ENCODE assay signal across 10 cellular contexts in genomic region chr1:27660300-27660837, GRCh38. TPM values are rescaled to one million over a fixed set of nuclear protein-coding genes. Genes with fewer than 3 reads are reported as not detected.
A peak's percentile ranks its signal among the peaks of the same experiment; 100 is the strongest.
DNase-seq lines count a peak whose midpoint lies in the region; ATAC-seq and TF ChIP-seq lines count a peak whose summit lies in the region.
"Had no signal": no experiment of that assay in that cellular context is flagged by ENCODE, and none has a peak within 500 bp of the region (broad histone marks: within the 10 kb centered on the region; RNA-seq: fewer than 3 reads in every experiment).

No MANE protein-coding gene starts in this region.

- peak overlapping the region; percentile 33 to 97 (median 92) for H3K27ac ChIP-seq in stomach
- H3K27ac ChIP-seq: 22Rv1 had no signal

- H3K4me3 ChIP-seq in iPS-15b (ENCODE audit: low read depth, low read length) (peak overlapping the region; percentile 14), stomach (peak overlapping the region; percentile 50 to 73 (median 66))

- TF ChIP-seq POLR2A in stomach (IDR thresholded peaks at IDR 0.05) = no peak

- TF ChIP-seq CTCF in activated CD8-positive, alpha-beta T cell treated with anti-CD3 and anti-CD28 coated beads for 36 hours (IDR thresholded peaks at IDR 0.05) = no peak
- no peak for TF ChIP-seq CTCF in stomach (IDR thresholded peaks at IDR 0.05)

- no peaks in the 10 kb centered on the region for H3K9me3 Mint-ChIP-seq in activated CD8-positive, alpha-beta T cell treated with anti-CD3 and anti-CD28 coated beads for 36 hours

- H3K9ac ChIP-seq in iPS-15b (ENCODE audit: low read depth, low read length) = no peak overlapping the region

- peaks cover 20% of the 10 kb centered on the region for H3K4me1 ChIP-seq in iPS-15b (ENCODE audit: control insufficient read depth, insufficient read depth, low read length)
- peaks cover 11 to 41% (median 32%) of the 10 kb centered on the region in 4 donors for H3K4me1 ChIP-seq in stomach

- peaks cover 6% of the 10 kb centered on the region for H3K27me3 ChIP-seq in iPS-15b (ENCODE audit: control insufficient read depth, insufficient read depth, low read length)
- H3K27me3 ChIP-seq in stomach = no peaks in the 10 kb centered on the region

- DNase-seq in DMS53 (lab: John Stamatoyannopoulos, UW) = peak; percentile 66
- DNase-seq in DMS53 treated with DMSO at 0.1 percent for 48 hours (lab: John Stamatoyannopoulos, UW; ENCODE audit: unreplicated experiment) = no peak
- peak; percentile 31 for DNase-seq in activated CD8-positive, alpha-beta T cell treated with anti-CD3 and anti-CD28 coated beads for 36 hours
- no peak for DNase-seq in stomach
- no peak for DNase-seq in HUDEP-2 (lab: John Stamatoyannopoulos, UW; ENCODE audit: unreplicated experiment in 76 of 76)
- no peak for DNase-seq in activated effector memory CD4-positive, alpha-beta T cell treated with Interleukin-2 at 50 U/mL for 16 hours
- no peak for DNase-seq in amniotic stem cell (lab: John Stamatoyannopoulos, UW)

- H3K36me3 Mint-ChIP-seq in activated CD8-positive, alpha-beta T cell treated with anti-CD3 and anti-CD28 coated beads for 36 hours (ENCODE audit: low read depth) = no peaks in the 10 kb centered on the region

- CTCF ChIA-PET in activated CD8-positive, alpha-beta T cell treated with anti-CD3 and anti-CD28 coated beads for 36 hours (lab: Charles Lee) = interaction anchor here (1.0 to 12.9 kb wide), 6 partner anchors 9 to 104 kb away, joined by 3 to 533 read pairs (median 13); partner anchors contain the start of genes AHDC1 and IFI6

- H3K9me3 ChIP-seq in iPS-15b (ENCODE audit: control insufficient read depth, insufficient read depth, low read length) (no peaks in the 10 kb centered on the region), stomach (no peaks in the 10 kb centered on the region)

- POLR2A ChIA-PET in activated CD8-positive, alpha-beta T cell treated with anti-CD3 and anti-CD28 coated beads for 36 hours (lab: Charles Lee) = interaction anchor here (1.0 to 6.9 kb wide), 6 partner anchors 9 to 137 kb away, joined by 3 to 98 read pairs (median 6); no protein-coding TSS in a partner anchor

- peak overlapping the region; percentile 70 for H3K4me3 Mint-ChIP-seq in activated CD8-positive, alpha-beta T cell treated with anti-CD3 and anti-CD28 coated beads for 36 hours

- no peaks in the 10 kb centered on the region for H3K27me3 Mint-ChIP-seq in activated CD8-positive, alpha-beta T cell treated with anti-CD3 and anti-CD28 coated beads for 36 hours

- H3K27ac Mint-ChIP-seq in activated CD8-positive, alpha-beta T cell treated with anti-CD3 and anti-CD28 coated beads for 36 hours = peak overlapping the region; percentile 92

- TF ChIP-seq EP300 in stomach (IDR thresholded peaks at IDR 0.05) = no peak

- H3K4me1 Mint-ChIP-seq in activated CD8-positive, alpha-beta T cell treated with anti-CD3 and anti-CD28 coated beads for 36 hours (ENCODE audit: low read depth) = peaks cover 45% of the 10 kb centered on the region

- WGBS in stomach, 5 donors = 55 to 64% (median 59%) methylated on average over 10 of the region's 10 CpGs

- H3K36me3 ChIP-seq in iPS-15b (ENCODE audit: control insufficient read depth, insufficient read depth, low read length) (no peaks in the 10 kb centered on the region), stomach (peaks cover 0 to 3% (median 0%) of the 10 kb centered on the region in 4 donors)

- intact Hi-C loops in activated CD8-positive, alpha-beta T cell treated with anti-CD3 and anti-CD28 coated beads for 36 hours (cut with micrococcal nuclease) = loop anchor here (10.0 kb wide), 2 partner anchors 136 to 266 kb away; partner anchors contain the start of gene GPR3
- intact Hi-C loops in stomach (cut with DNase I; ENCODE audit: low total_unique reads) = loop anchor here (5.0 to 10.0 kb wide), 2 partner anchors 43 to 64 kb away; partner anchors contain the start of gene FAM76A

- no peak for ATAC-seq in activated CD8-positive, alpha-beta T cell treated with anti-CD3 and anti-CD28 coated beads for 36 hours

RNA-seq across cellular contexts. Expression of gene IFI6, which starts 11.6 kb away (rescaled TPM):
- total RNA-seq in activated CD8-positive, alpha-beta T cell treated with anti-CD3 and anti-CD28 coated beads for 36 hours = 10 to 100 TPM; 31.6 to 32.1 TPM
- 10 to 100 TPM in 3 of 5 donors, 1 to 10 TPM in 1, not detected in 1; 6.1 to 65.2 (median 34.3) TPM for total RNA-seq in stomach
- 10 to 100 TPM; 13.4 to 95.2 (median 40.0) TPM for polyA plus RNA-seq in stomach

RNA-seq across cellular contexts. Expression of gene FGR, which starts 25.4 kb away (rescaled TPM):
- under 1 TPM; 0.51 to 0.56 TPM for total RNA-seq in activated CD8-positive, alpha-beta T cell treated with anti-CD3 and anti-CD28 coated beads for 36 hours
- 1 to 10 TPM in 3 of 5 donors, not detected in 2; 6.7 to 8.8 (median 7.0) TPM for total RNA-seq in stomach
- polyA plus RNA-seq in stomach = 1 to 10 TPM; 3.1 to 9.9 (median 4.6) TPM
- total RNA-seq: HT1080 had no signal

RNA-seq across cellular contexts. Expression of gene AHDC1, which starts 56.4 kb away (rescaled TPM):
- 10 to 100 TPM; 26.3 to 27.6 TPM for total RNA-seq in activated CD8-positive, alpha-beta T cell treated with anti-CD3 and anti-CD28 coated beads for 36 hours
- 10 to 100 TPM; 10.8 to 95.0 (median 35.1) TPM for total RNA-seq in stomach
- 10 to 100 TPM in 1 of 3 donors, 1 to 10 TPM in 2; 5.8 to 10.3 (median 8.3) TPM for polyA plus RNA-seq in stomach

Comparison
In these comparisons a context has a peak if more than half of its experiments do, and no peak if none do; other contexts are left out.
1. DNase-seq: peak in DMS53 (single experiment) and activated CD8-positive, alpha-beta T cell treated with anti-CD3 and anti-CD28 coated beads for 36 hours (single experiment); none in DMS53 treated with DMSO at 0.1 percent for 48 hours (single experiment), stomach (single experiment), HUDEP-2 (0 of 76), activated effector memory CD4-positive, alpha-beta T cell treated with Interleukin-2 at 50 U/mL for 16 hours (single experiment) and amniotic stem cell (single experiment).